8 cellular contexts compared by ENCODE assay signal in the genomic region with DNA sequence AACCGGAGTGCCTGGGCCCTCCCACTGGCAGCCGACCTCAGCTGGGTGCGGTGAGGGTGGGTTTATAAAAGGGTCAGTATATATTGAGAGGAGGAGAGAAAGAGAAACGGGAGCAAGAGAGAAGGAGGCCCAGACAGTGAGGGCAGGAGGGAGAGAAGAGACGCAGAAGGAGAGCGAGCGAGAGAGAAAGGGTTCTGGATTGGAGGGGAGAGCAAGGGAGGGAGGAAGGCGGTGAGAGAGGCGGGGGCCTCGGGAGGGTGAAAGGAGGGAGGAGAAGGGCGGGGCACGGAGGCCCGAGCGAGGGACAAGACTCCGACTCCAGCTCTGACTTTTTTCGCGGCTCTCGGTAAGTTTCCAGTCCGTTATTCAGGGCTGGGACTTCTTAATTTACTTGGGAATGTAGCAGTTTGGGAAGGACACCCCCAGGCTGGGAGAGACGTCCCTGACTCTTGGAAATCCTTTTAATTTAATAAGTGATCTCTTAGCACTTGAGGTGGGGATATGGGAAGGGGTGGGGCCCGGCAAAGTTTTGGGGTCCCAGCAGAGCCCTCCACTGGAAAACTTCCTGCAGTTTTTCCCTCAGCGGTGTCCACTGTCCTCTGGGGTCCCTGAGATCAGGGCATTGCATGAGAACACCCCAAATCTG. TPM values are rescaled to one million over a fixed set of nuclear protein-coding genes. Genes with fewer than 3 reads are reported as not detected.
A peak's percentile ranks its signal among the peaks of the same experiment; 100 is the strongest.
DNase-seq lines count a peak whose midpoint lies in the region; ATAC-seq and TF ChIP-seq lines count a peak whose summit lies in the region.

A gene with protein sequence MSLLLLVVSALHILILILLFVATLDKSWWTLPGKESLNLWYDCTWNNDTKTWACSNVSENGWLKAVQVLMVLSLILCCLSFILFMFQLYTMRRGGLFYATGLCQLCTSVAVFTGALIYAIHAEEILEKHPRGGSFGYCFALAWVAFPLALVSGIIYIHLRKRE (plus strand): TSS at position 288 of the 646 bp plus-strand sequence. CDS start 1,293 bp downstream, outside the sequence.

- ATAC-seq in HG02885 (IDR thresholded peaks at IDR 0.05; ENCODE audit: poor library complexity, unreplicated experiment) = peak; percentile 18
- no peak for ATAC-seq in GM18517 (IDR thresholded peaks at IDR 0.05; ENCODE audit: unreplicated experiment)
- no peak for ATAC-seq in GM21619 (IDR thresholded peaks at IDR 0.05; ENCODE audit: unreplicated experiment)

- H3K27me3 ChIP-seq in left ventricle myocardium inferior (ENCODE audit: low read depth) (no peaks in the 10 kb centered on the region), sigmoid colon (no peaks in the 10 kb centered on the region)

- intact Hi-C loops in left ventricle myocardium inferior (cut with micrococcal nuclease) (no loop called here), sigmoid colon (cut with DNase I) (loop anchor here (5.0 to 10.0 kb wide), 2 partner anchors 142 to 549 kb away; a partner anchor contains a TSS)

- no peaks in the 10 kb centered on the region for H3K9me3 ChIP-seq in left ventricle myocardium inferior (replicated peaks)
- H3K9me3 ChIP-seq in sigmoid colon = no peaks in the 10 kb centered on the region

- no peak for TF ChIP-seq CTCF in left ventricle myocardium inferior (IDR thresholded peaks at IDR 0.05; ENCODE audit: borderline replicate concordance)
- no peak for TF ChIP-seq CTCF in sigmoid colon (IDR thresholded peaks at IDR 0.05)

- DNase-seq in AML-193 (lab: John Stamatoyannopoulos, UW) (peak; percentile 64 to 65), T-helper 1 cell (peak; percentile 74 to 89 (median 84)), left ventricle myocardium inferior (peak; percentile 82), sigmoid colon (peak; percentile 95)
- peak; percentile 68 for DNase-seq in activated naive CD8-positive, alpha-beta T cell treated with anti-CD3 and anti-CD28 coated beads, Interleukin-2, amount 50 U/mL, for 16 hours (ENCODE audit: low read depth, low spot score)

- peaks cover 84% of the 10 kb centered on the region for H3K4me1 ChIP-seq in left ventricle myocardium inferior
- peaks cover 0 to 74% (median 65%) of the 10 kb centered on the region in 4 donors for H3K4me1 ChIP-seq in sigmoid colon

- peak; percentile 75 to 87 for TF ChIP-seq POLR2A in sigmoid colon (IDR thresholded peaks at IDR 0.05)

- peak within 1 kb of the TSS; percentile 74 for H3K4me3 ChIP-seq in left ventricle myocardium inferior
- H3K4me3 ChIP-seq in sigmoid colon = peak within 1 kb of the TSS; percentile 55 to 79 (median 67)

- 1% methylated on average over 22 of the region's 22 CpGs for whole genome bisulfite sequencing in sigmoid colon, 2 donors

- H3K27ac ChIP-seq in left ventricle myocardium inferior (replicated peaks) (peak within 1 kb of the TSS; percentile 92), sigmoid colon (peak within 1 kb of the TSS; percentile 88 to 98 (median 94))

- TF ChIP-seq EP300 in sigmoid colon (IDR thresholded peaks at IDR 0.05) = no peak

- H3K36me3 ChIP-seq in left ventricle myocardium inferior = peaks cover 4% of the 10 kb centered on the region
- H3K36me3 ChIP-seq in sigmoid colon = peaks cover 0 to 22% (median 3%) of the 10 kb centered on the region in 4 donors

RNA-seq across cellular contexts. Expression of the gene that starts here (rescaled TPM):
- total RNA-seq in left ventricle myocardium inferior (32.1 TPM), sigmoid colon (10 to 100 TPM; 60.4 to 77.1 (median 69.7) TPM)
- 10 to 100 TPM; 21.7 to 47.7 (median 42.0) TPM for polyA plus RNA-seq in sigmoid colon
